Comparison of ENCODE assay signal across 10 cellular contexts in genomic region chr13:25886438-25887214, GRCh38.
A peak's percentile ranks its signal among the peaks of the same experiment; 100 is the strongest.
DNase-seq lines count a peak whose midpoint lies in the region; ATAC-seq and TF ChIP-seq lines count a peak whose summit lies in the region.
"Had no signal": no experiment of that assay in that cellular context is flagged by ENCODE, and none has a peak within 500 bp of the region (broad histone marks: within the 10 kb centered on the region; RNA-seq: fewer than 3 reads in every experiment).

No MANE protein-coding gene starts in this region.

- no peak overlapping the region for H4K8ac ChIP-seq in neuronal stem cell (ENCODE audit: low read depth, low read length)

- no peak overlapping the region for H2AFZ ChIP-seq in neuronal stem cell (ENCODE audit: low read length)

- TF ChIP-seq CTCF in cardiac fibroblast (IDR thresholded peaks at IDR 0.05; ENCODE audit: low read depth, low read length), result no peak

- H2BK5ac ChIP-seq in neuronal stem cell (ENCODE audit: low read length), result no peak overlapping the region

- no peaks in the 10 kb centered on the region for H3K9me3 ChIP-seq in neuronal stem cell (replicated peaks in 1 of 2; ENCODE audit: control insufficient read depth in 2 of 2, insufficient read depth in 1 of 2, low read depth in 1 of 2, low read length in 2 of 2)
- H3K9me3 ChIP-seq: psoas muscle had no signal

- no peak overlapping the region for H2AK5ac ChIP-seq in neuronal stem cell (ENCODE audit: low read depth, low read length)

- no peak overlapping the region for H3K14ac ChIP-seq in neuronal stem cell (ENCODE audit: low read length)

- H3K36me3 ChIP-seq in neuronal stem cell (replicated peaks in 1 of 2; ENCODE audit: control insufficient read depth in 2 of 2, insufficient read depth in 2 of 2, low read length in 2 of 2), result no peaks in the 10 kb centered on the region

- ATAC-seq in GM18873 (IDR thresholded peaks at IDR 0.05; ENCODE audit: low FRiP score, unreplicated experiment) (no peak), GM19467 (IDR thresholded peaks at IDR 0.05; ENCODE audit: unreplicated experiment) (no peak)

- H3K18ac ChIP-seq in neuronal stem cell (ENCODE audit: low read length), result peak overlapping the region; percentile 83

- peak overlapping the region; percentile 95 for H2BK12ac ChIP-seq in neuronal stem cell (ENCODE audit: low read length)

- no peak overlapping the region for H3K4me2 ChIP-seq in neuronal stem cell (ENCODE audit: insufficient read depth, low read length, poor library complexity, severe bottlenecking)

- no peaks in the 10 kb centered on the region for H3K79me1 ChIP-seq in neuronal stem cell (ENCODE audit: low read depth, low read length)

- H3K4ac ChIP-seq in neuronal stem cell (ENCODE audit: low read length), result no peak overlapping the region

- H4K91ac ChIP-seq in neuronal stem cell (ENCODE audit: low read depth, low read length, poor library complexity), result no peak overlapping the region

- H3K23ac ChIP-seq in neuronal stem cell (ENCODE audit: low read depth, low read length, poor library complexity), result no peak overlapping the region

- peaks cover 0 to 24% of the 10 kb centered on the region in 2 donors for H3K4me1 ChIP-seq in neuronal stem cell (ENCODE audit: control insufficient read depth in 2 of 2, insufficient read depth in 1 of 2, low read depth in 1 of 2, low read length in 2 of 2)
- H3K4me1 ChIP-seq: psoas muscle had no signal

- DNase-seq in DMS53 treated with DMSO at 0.1 percent for 48 hours (lab: John Stamatoyannopoulos, UW; ENCODE audit: unreplicated experiment) (peak; percentile 68), M059J (ENCODE audit: low read depth) (peak; percentile 89), cardiac fibroblast (ENCODE audit: low read depth in 2 of 2) (peak; percentile 51 to 53), neuronal stem cell (ENCODE audit: low spot score) (no peak), NCI-H446 treated with DMSO at 0.1 percent for 48 hours (lab: John Stamatoyannopoulos, UW) (no peak)
- DNase-seq: effector CD4-positive, alpha-beta T cell; kidney; psoas muscle had no signal

- no peak overlapping the region for H3K4me3 ChIP-seq in cardiac fibroblast (replicated peaks in 1 of 2; ENCODE audit: low read depth in 2 of 2, low read length in 2 of 2)
- no peak overlapping the region for H3K4me3 ChIP-seq in neuronal stem cell (ENCODE audit: low read length in 2 of 2)
- H3K4me3 ChIP-seq: psoas muscle had no signal

- H2BK15ac ChIP-seq in neuronal stem cell (ENCODE audit: low read length), result peak overlapping the region; percentile 34

- WGBS in neuronal stem cell (ENCODE audit: extremely low coverage in 2 of 2, insufficient read length in 2 of 2, insufficient replicate concordance in 1 of 2), 2 donors, result no CpG with 5 or more reads among the region's 14 CpGs

- peak overlapping the region; percentile 84 for H2BK120ac ChIP-seq in neuronal stem cell (ENCODE audit: low read depth, low read length)

- H3K27ac ChIP-seq in neuronal stem cell (replicated peaks; ENCODE audit: low read length), result no peak overlapping the region
- H3K27ac ChIP-seq: psoas muscle had no signal

- no peak overlapping the region for H3K9ac ChIP-seq in neuronal stem cell (ENCODE audit: low read depth, low read length, poor library complexity)

- peaks cover 0 to 5% (median 0%) of the 10 kb centered on the region in 3 experiments for H3K27me3 ChIP-seq in neuronal stem cell (ENCODE audit: control insufficient read depth in 3 of 3, insufficient read depth in 3 of 3, low read depth in 1 of 3, low read length in 3 of 3)

Comparison
In these comparisons a context has a peak if more than half of its experiments do, and no peak if none do; other contexts are left out.
1. DNase-seq: peak in DMS53 treated with DMSO at 0.1 percent for 48 hours (single experiment), M059J (single experiment) and cardiac fibroblast (2 of 2); none in neuronal stem cell (single experiment) and NCI-H446 treated with DMSO at 0.1 percent for 48 hours (single experiment).